In genomic region chr2:121286506-121286905, GRCh38 we compare ENCODE assay signal across 24 cellular contexts. TPM values are rescaled to one million over a fixed set of nuclear protein-coding genes. Genes with fewer than 3 reads are reported as not detected.
DNase-seq lines count a peak whose midpoint lies in the region; ATAC-seq and TF ChIP-seq lines count a peak whose summit lies in the region.
"Had no signal": no experiment of that assay in that cellular context is flagged by ENCODE, and none has a peak within 500 bp of the region (broad histone marks: within the 10 kb centered on the region; RNA-seq: fewer than 3 reads in every experiment).

No MANE protein-coding gene starts in this region.

- DNase-seq in DMS53 (lab: John Stamatoyannopoulos, UW) (peak; percentile 48), DMS53 treated with DMSO at 0.1 percent for 48 hours (lab: John Stamatoyannopoulos, UW; ENCODE audit: unreplicated experiment) (no peak), osteoblast (ENCODE audit: insufficient read length, low spot score, missing footprints) (peak; percentile 71), NCI-H1092 (lab: John Stamatoyannopoulos, UW) (no peak), iPS-NIHi7 (ENCODE audit: extremely low spot score) (no peak)
- no peak for DNase-seq in stimulated activated naive CD8-positive, alpha-beta T cell treated with anti-CD3 and anti-CD28 coated beads, Interleukin-15, Interleukin-2, amounts not matched to agents 100 U/mL and 50 U/mL, for 24 hours
- DNase-seq: CD8-positive, alpha-beta memory T cell; GDM1; HFFc6; IMR-90; NCI-H1417 treated with DMSO at 0.1 percent for 48 hours; NCI-H2029; NCI-H2171 treated with DMSO at 0.1 percent for 48 hours; NCI-H446 treated with DMSO at 0.1 percent for 48 hours; NK-92 treated with Interleukin-12 subunit alpha and Interleukin-12 subunit beta, amount 100 ng/mL, for 24 hours; OCI-M1; SIG-M5 had no signal

- H3K27me3 ChIP-seq in osteoblast (ENCODE audit: insufficient read depth, low read length), result peaks cover 40% of the 10 kb centered on the region

- no peak overlapping the region for H3K27ac Mint-ChIP-seq in IgD-negative memory B cell
- H3K27ac Mint-ChIP-seq in dendritic cell treated with granulocyte-macrophage colony-stimulating factor and Interleukin-4, amounts not matched to agents 40 ng/mL and 50 ng/mL, for 4 days, result peak overlapping the region; percentile 75
- H3K27ac Mint-ChIP-seq: CD8-positive, alpha-beta memory T cell; GM23338; HFFc6 had no signal

- peak overlapping the region in 3 of 4 donors; percentile 39 to 58 (median 48) for H3K4me3 Mint-ChIP-seq in IgD-negative memory B cell
- H3K4me3 Mint-ChIP-seq in dendritic cell treated with granulocyte-macrophage colony-stimulating factor and Interleukin-4, amounts not matched to agents 40 ng/mL and 50 ng/mL, for 4 days, result no peak overlapping the region
- H3K4me3 Mint-ChIP-seq: HFFc6 had no signal

- H3K9me3 ChIP-seq in osteoblast (ENCODE audit: low read depth, low read length), result no peaks in the 10 kb centered on the region

- H3K36me3 ChIP-seq in osteoblast (ENCODE audit: insufficient read depth, low read length), result no peaks in the 10 kb centered on the region

- H3K36me3 Mint-ChIP-seq in IgD-negative memory B cell, result peaks cover 2% of the 10 kb centered on the region
- no peaks in the 10 kb centered on the region for H3K36me3 Mint-ChIP-seq in dendritic cell treated with granulocyte-macrophage colony-stimulating factor and Interleukin-4, amounts not matched to agents 40 ng/mL and 50 ng/mL, for 4 days (ENCODE audit: low read depth)
- H3K36me3 Mint-ChIP-seq: CD8-positive, alpha-beta memory T cell had no signal

- H3K4me1 Mint-ChIP-seq in IgD-negative memory B cell, result peaks cover 5 to 21% (median 14%) of the 10 kb centered on the region in 3 donors
- peaks cover 66% of the 10 kb centered on the region for H3K4me1 Mint-ChIP-seq in dendritic cell treated with granulocyte-macrophage colony-stimulating factor and Interleukin-4, amounts not matched to agents 40 ng/mL and 50 ng/mL, for 4 days (ENCODE audit: low read depth)

- H3K9me3 Mint-ChIP-seq in IgD-negative memory B cell, result peaks cover 0 to 1% (median 0%) of the 10 kb centered on the region in 3 donors
- H3K9me3 Mint-ChIP-seq in dendritic cell treated with granulocyte-macrophage colony-stimulating factor and Interleukin-4, amounts not matched to agents 40 ng/mL and 50 ng/mL, for 4 days, result no peaks in the 10 kb centered on the region
- H3K9me3 Mint-ChIP-seq: CD8-positive, alpha-beta memory T cell; GM23338; HFFc6 had no signal

- intact Hi-C loops in dendritic cell treated with granulocyte-macrophage colony-stimulating factor and Interleukin-4, amounts not matched to agents 40 ng/mL and 50 ng/mL, for 4 days (cut with micrococcal nuclease), result loop anchor here (5.0 to 10.0 kb wide), 2 partner anchors 92 to 246 kb away; partner anchors contain the start of gene RNU4ATAC

- ATAC-seq in stimulated activated naive CD8-positive, alpha-beta T cell treated with anti-CD3 and anti-CD28 coated beads, Interleukin-15, Interleukin-2, amounts not matched to agents 100 U/mL and 50 U/mL, for 24 hours, result no peak
- ATAC-seq: GM12878, GM23338 had no signal

- no peak for TF ChIP-seq CTCF in osteoblast (IDR thresholded peaks at IDR 0.05; ENCODE audit: extremely low read depth, low read depth, low read length)

- H2AFZ ChIP-seq in osteoblast (ENCODE audit: low read length), result no peak overlapping the region
- H2AFZ ChIP-seq: GM23338 had no signal

- H3K4me3 ChIP-seq in osteoblast (ENCODE audit: insufficient read depth, low read length), result no peak overlapping the region
- H3K4me3 ChIP-seq: GM12878, GM23338 had no signal

- no peaks in the 10 kb centered on the region for H3K4me1 ChIP-seq in osteoblast (ENCODE audit: insufficient read depth, low read length)

- H3K27ac ChIP-seq in osteoblast (ENCODE audit: low read depth, low read length), result no peak overlapping the region
- H3K27ac ChIP-seq: 22Rv1 had no signal

- H3K4me2 ChIP-seq in osteoblast (ENCODE audit: insufficient read depth, low read length), result no peak overlapping the region
- H3K4me2 ChIP-seq: GM23338 had no signal

- peaks cover 39% of the 10 kb centered on the region for H3K27me3 Mint-ChIP-seq in IgD-negative memory B cell
- H3K27me3 Mint-ChIP-seq in dendritic cell treated with granulocyte-macrophage colony-stimulating factor and Interleukin-4, amounts not matched to agents 40 ng/mL and 50 ng/mL, for 4 days, result peaks cover 47% of the 10 kb centered on the region

- H3K79me2 ChIP-seq in osteoblast (ENCODE audit: insufficient read depth, low read length), result no peaks in the 10 kb centered on the region

- no peaks in the 10 kb centered on the region for H4K20me1 ChIP-seq in osteoblast (ENCODE audit: insufficient read depth, low read length)

RNA-seq across cellular contexts. Expression of gene TFCP2L1, which starts 1.5 kb away (rescaled TPM):
- 0.25 TPM for polyA plus RNA-seq in IgD-negative memory B cell
- total RNA-seq in osteoblast, result under 0.01 TPM in 1 of 2 replicates, not detected in the other
- total RNA-seq: IMR-90, RPMI7951 had no signal
- polyA plus RNA-seq: AG04450, IMR-90 had no signal

Comparison
In these comparisons a context has a peak if more than half of its experiments do, and no peak if none do; other contexts are left out.
1. DNase-seq: peak in DMS53 (single experiment) and osteoblast (single experiment); none in DMS53 treated with DMSO at 0.1 percent for 48 hours (single experiment), NCI-H1092 (single experiment), stimulated activated naive CD8-positive, alpha-beta T cell treated with anti-CD3 and anti-CD28 coated beads, Interleukin-15, Interleukin-2, amounts not matched to agents 100 U/mL and 50 U/mL, for 24 hours (single experiment) and iPS-NIHi7 (single experiment).